ENCODE assay signal across 9 cellular contexts in genomic region chr15:48965972-48966371, GRCh38. TPM values are rescaled to one million over a fixed set of nuclear protein-coding genes. Genes with fewer than 3 reads are reported as not detected.
DNase-seq lines count a peak whose midpoint lies in the region; ATAC-seq and TF ChIP-seq lines count a peak whose summit lies in the region.
"Had no signal": no experiment of that assay in that cellular context is flagged by ENCODE, and none has a peak within 500 bp of the region (broad histone marks: within the 10 kb centered on the region; RNA-seq: fewer than 3 reads in every experiment).

No MANE protein-coding gene starts in this region.

- H3K4me3 Mint-ChIP-seq in activated naive CD8-positive, alpha-beta T cell treated with anti-CD3 and anti-CD28 coated beads, Interleukin-2, amount 50 U/mL, for 24 hours, result peak overlapping the region; percentile 42
- peak overlapping the region; percentile 43 to 53 for H3K4me3 Mint-ChIP-seq in stimulated activated naive CD8-positive, alpha-beta T cell treated with anti-CD3 and anti-CD28 coated beads, Interleukin-15, amount 100 ng/mL, for 72 hours
- H3K4me3 Mint-ChIP-seq: memory B cell had no signal

- peak; percentile 34; the same call in 1 of the 2 replicates for TF ChIP-seq RAD21 in Ishikawa (IDR thresholded peaks at IDR 0.05; ENCODE audit: low read depth)

- H3K36me3 Mint-ChIP-seq in activated naive CD8-positive, alpha-beta T cell treated with anti-CD3 and anti-CD28 coated beads, Interleukin-2, amount 50 U/mL, for 24 hours (ENCODE audit: low read depth), result peaks cover 2% of the 10 kb centered on the region
- H3K36me3 Mint-ChIP-seq: memory B cell had no signal

- peak overlapping the region; percentile 91 for H3K27ac Mint-ChIP-seq in activated naive CD8-positive, alpha-beta T cell treated with anti-CD3 and anti-CD28 coated beads, Interleukin-2, amount 50 U/mL, for 24 hours
- H3K27ac Mint-ChIP-seq in stimulated activated naive CD8-positive, alpha-beta T cell treated with anti-CD3 and anti-CD28 coated beads, Interleukin-15, amount 100 ng/mL, for 72 hours, result peak overlapping the region; percentile 75 to 93
- H3K27ac Mint-ChIP-seq: memory B cell had no signal

- no peak for TF ChIP-seq EP300 in Ishikawa (IDR thresholded peaks at IDR 0.05; ENCODE audit: borderline replicate concordance)

- DNase-seq in activated naive CD8-positive, alpha-beta T cell treated with anti-CD3 and anti-CD28 coated beads, Interleukin-2, amount 50 U/mL, for 24 hours, result peak; percentile 51
- DNase-seq in stimulated activated naive CD8-positive, alpha-beta T cell treated with anti-CD3 and anti-CD28 coated beads, Interleukin-15, amount 100 ng/mL, for 72 hours, result peak in 1 of 2 donors; percentile 42
- no peak for DNase-seq in dermis blood vessel endothelial cell
- DNase-seq in stimulated activated CD4-positive, alpha-beta T cell treated with anti-CD3 and anti-CD28 coated beads, Interleukin-12 subunit alpha, Interleukin-12 subunit beta, amount 100 ng/mL, for 4 hours, result no peak

- TF ChIP-seq CTCF in GM12873 (IDR thresholded peaks at IDR 0.05; ENCODE audit: insufficient read depth, low read depth, low read length, missing control alignments), result peak; percentile 35

- ATAC-seq in GM21526 (IDR thresholded peaks at IDR 0.05; ENCODE audit: low FRiP score, unreplicated experiment) (peak; percentile 47), HG02973 (IDR thresholded peaks at IDR 0.05; ENCODE audit: unreplicated experiment) (no peak)
- ATAC-seq in activated naive CD8-positive, alpha-beta T cell treated with anti-CD3 and anti-CD28 coated beads, Interleukin-2, amount 50 U/mL, for 24 hours, result peak; percentile 83
- peak; percentile 61 for ATAC-seq in stimulated activated naive CD8-positive, alpha-beta T cell treated with anti-CD3 and anti-CD28 coated beads, Interleukin-15, amount 100 ng/mL, for 72 hours

- no peaks in the 10 kb centered on the region for H3K9me3 Mint-ChIP-seq in activated naive CD8-positive, alpha-beta T cell treated with anti-CD3 and anti-CD28 coated beads, Interleukin-2, amount 50 U/mL, for 24 hours
- no peaks in the 10 kb centered on the region for H3K9me3 Mint-ChIP-seq in stimulated activated naive CD8-positive, alpha-beta T cell treated with anti-CD3 and anti-CD28 coated beads, Interleukin-15, amount 100 ng/mL, for 72 hours
- H3K9me3 Mint-ChIP-seq: memory B cell had no signal

- peaks cover 50% of the 10 kb centered on the region for H3K4me1 Mint-ChIP-seq in activated naive CD8-positive, alpha-beta T cell treated with anti-CD3 and anti-CD28 coated beads, Interleukin-2, amount 50 U/mL, for 24 hours
- H3K4me1 Mint-ChIP-seq in stimulated activated naive CD8-positive, alpha-beta T cell treated with anti-CD3 and anti-CD28 coated beads, Interleukin-15, amount 100 ng/mL, for 72 hours, result peaks cover 54% of the 10 kb centered on the region

- peaks cover 33% of the 10 kb centered on the region for H3K27me3 Mint-ChIP-seq in activated naive CD8-positive, alpha-beta T cell treated with anti-CD3 and anti-CD28 coated beads, Interleukin-2, amount 50 U/mL, for 24 hours
- peaks cover 70% of the 10 kb centered on the region for H3K27me3 Mint-ChIP-seq in stimulated activated naive CD8-positive, alpha-beta T cell treated with anti-CD3 and anti-CD28 coated beads, Interleukin-15, amount 100 ng/mL, for 72 hours

TF ChIP-seq in Ishikawa, 13 proteins besides CTCF, POLR2A, EP300 and RAD21:
- TF ChIP-seq TAF1 (IDR thresholded peaks at IDR 0.05; ENCODE audit: low read depth) (no peak), FOXM1 (IDR thresholded peaks at IDR 0.05; ENCODE audit: borderline replicate concordance, low read depth) (no peak), TEAD4 (IDR thresholded peaks at IDR 0.05) (no peak), YY1 (IDR thresholded peaks at IDR 0.05; ENCODE audit: low read depth) (no peak), NFIC (IDR thresholded peaks at IDR 0.05) (no peak), CREB1 (IDR thresholded peaks at IDR 0.05; ENCODE audit: low read depth) (no peak), ZBTB7A (IDR thresholded peaks at IDR 0.05; ENCODE audit: low read depth) (no peak), TCF12 (IDR thresholded peaks at IDR 0.05; ENCODE audit: low read depth) (no peak), CEBPB (IDR thresholded peaks at IDR 0.05) (no peak), USF1 (IDR thresholded peaks at IDR 0.05) (no peak), EGR1 (IDR thresholded peaks at IDR 0.05) (no peak), MAX (IDR thresholded peaks at IDR 0.05) (no peak), REST (IDR thresholded peaks at IDR 0.05; ENCODE audit: low read depth) (no peak)

RNA-seq across cellular contexts. Expression of gene SHC4, which starts 2.3 kb away (rescaled TPM):
- total RNA-seq in dermis blood vessel endothelial cell, result 0.17 and 0.23 TPM in 2 replicates
